1 cellular context compared by ENCODE assay signal in the genomic region with DNA sequence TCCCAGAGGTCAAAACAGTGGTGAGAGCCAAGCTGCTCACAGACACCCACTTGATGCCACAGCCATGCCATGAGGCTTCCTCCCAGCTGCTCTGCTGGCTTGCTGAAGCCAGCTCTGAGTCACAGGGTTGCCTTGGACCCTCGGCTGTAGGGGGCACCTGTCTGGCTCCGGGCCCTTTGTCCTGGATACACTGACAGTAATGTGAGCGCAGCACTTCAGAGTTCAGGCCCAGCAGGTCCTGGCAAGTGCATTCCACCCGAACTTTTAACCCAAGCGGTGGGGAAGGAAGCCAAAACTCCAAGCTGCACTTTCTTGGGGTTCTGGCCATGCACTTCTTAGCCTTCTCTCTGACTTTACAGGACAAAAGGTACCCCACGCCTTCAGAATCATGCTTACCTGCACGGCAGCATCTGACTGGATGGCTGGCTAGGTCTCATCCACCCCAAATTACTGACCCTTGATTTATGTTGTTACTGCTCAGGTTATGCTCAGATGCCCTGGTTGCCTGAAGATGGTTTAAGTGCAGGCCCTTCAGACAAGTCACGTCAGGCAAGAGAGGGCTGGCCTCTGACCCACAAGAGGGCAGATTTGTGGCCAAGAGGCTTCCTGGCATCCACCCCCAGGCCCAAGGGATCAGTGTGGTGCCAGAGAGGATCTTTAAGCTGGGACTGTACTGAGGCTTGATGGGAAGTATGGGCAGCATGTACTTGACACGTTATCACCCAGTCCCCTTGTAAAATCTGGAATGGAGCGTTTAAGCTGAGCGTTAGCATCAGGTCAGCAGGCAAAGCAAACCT.
TF ChIP-seq lines count a peak whose summit lies in the region.

No MANE protein-coding gene starts in this region.

TF ChIP-seq in WTC11, 78 proteins besides CTCF, POLR2A, EP300 and RAD21:
- no peak for TF ChIP-seq JAZF1 (CRISPR knock-in tag; IDR thresholded peaks at IDR 0.05)
- TF ChIP-seq, protein P1, sequence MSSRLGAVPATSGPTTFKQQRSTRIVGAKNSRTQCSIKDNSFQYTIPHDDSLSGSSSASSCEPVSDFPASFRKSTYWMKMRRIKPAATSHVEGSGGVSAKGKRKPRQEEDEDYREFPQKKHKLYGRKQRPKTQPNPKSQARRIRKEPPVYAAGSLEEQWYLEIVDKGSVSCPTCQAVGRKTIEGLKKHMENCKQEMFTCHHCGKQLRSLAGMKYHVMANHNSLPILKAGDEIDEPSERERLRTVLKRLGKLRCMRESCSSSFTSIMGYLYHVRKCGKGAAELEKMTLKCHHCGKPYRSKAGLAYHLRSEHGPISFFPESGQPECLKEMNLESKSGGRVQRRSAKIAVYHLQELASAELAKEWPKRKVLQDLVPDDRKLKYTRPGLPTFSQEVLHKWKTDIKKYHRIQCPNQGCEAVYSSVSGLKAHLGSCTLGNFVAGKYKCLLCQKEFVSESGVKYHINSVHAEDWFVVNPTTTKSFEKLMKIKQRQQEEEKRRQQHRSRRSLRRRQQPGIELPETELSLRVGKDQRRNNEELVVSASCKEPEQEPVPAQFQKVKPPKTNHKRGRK (CRISPR knock-in tag; IDR thresholded peaks at IDR 0.05; ENCODE audit: borderline replicate concordance), result no peak
- peak; percentile 61; the same call in 1 of the 2 replicates for TF ChIP-seq ZNF121 (CRISPR knock-in tag; IDR thresholded peaks at IDR 0.05)
TF ChIP-seq in WTC11: peak in this region for 1.
